Comparison of ENCODE assay signal across 8 cellular contexts in genomic region chr11:76860539-76861475, GRCh38. TPM values are rescaled to one million over a fixed set of nuclear protein-coding genes. Genes with fewer than 3 reads are reported as not detected.
A peak's percentile ranks its signal among the peaks of the same experiment; 100 is the strongest.
DNase-seq lines count a peak whose midpoint lies in the region; ATAC-seq and TF ChIP-seq lines count a peak whose summit lies in the region.

TSS of gene ACER3 (plus strand) at chr11:76860918. CDS start at chr11:76860977, 59 bp downstream.

- peaks cover 73% of the 10 kb centered on the region for H3K4me1 Mint-ChIP-seq in CD14-positive monocyte

- WGBS in right lobe of liver (ENCODE audit: insufficient coverage, low coverage, low lambda C conversion rate, missing lambda C conversion rate) = 1% methylated on average over 34 of the region's 73 CpGs

- H3K27me3 Mint-ChIP-seq in CD14-positive monocyte (ENCODE audit: low read depth in 3 of 3) = no peaks in the 10 kb centered on the region

- intact Hi-C loops in CD14-positive monocyte (cut with micrococcal nuclease) (loop anchor here (5.0 to 10.0 kb wide), 2 partner anchors 39 to 46 kb away; no protein-coding TSS in a partner anchor), right lobe of liver (cut with DNase I) (loop anchor here in 1 of 2 donors (10.0 kb wide), 1 partner anchor 54 kb away; no protein-coding TSS in a partner anchor)

- H3K27ac ChIP-seq in right lobe of liver = peak within 1 kb of the TSS; percentile 73 to 76 (median 76)

- peak within 1 kb of the TSS; percentile 90 to 97 for H3K4me3 Mint-ChIP-seq in CD14-positive monocyte

- peaks cover 3 to 9% of the 10 kb centered on the region in 2 donors for H3K36me3 Mint-ChIP-seq in CD14-positive monocyte

- H3K36me3 ChIP-seq in right lobe of liver = no peaks in the 10 kb centered on the region

- TF ChIP-seq CTCF in CD14-positive monocyte (IDR thresholded peaks at IDR 0.05) = no peak
- TF ChIP-seq CTCF in right lobe of liver (IDR thresholded peaks at IDR 0.05) = no peak

- no peaks in the 10 kb centered on the region for H3K9me3 ChIP-seq in right lobe of liver

- peaks cover 0 to 10% (median 1%) of the 10 kb centered on the region in 4 donors for H3K4me1 ChIP-seq in right lobe of liver

- TF ChIP-seq POLR2A in right lobe of liver (IDR thresholded peaks at IDR 0.05) = peak; percentile 98

- H3K27me3 ChIP-seq in right lobe of liver = no peaks in the 10 kb centered on the region

- DNase-seq in CD14-positive monocyte (ENCODE audit: low spot score) (peak; percentile 84), GM19240 (ENCODE audit: insufficient read length, low spot score) (peak; percentile 89), NCI-H526 treated with DMSO at 0.1 percent for 48 hours (lab: John Stamatoyannopoulos, UW) (peak; percentile 88), dermis blood vessel endothelial cell (peak; percentile 94), right lobe of liver (peak; percentile 94 to 97 (median 95))
- DNase-seq in activated CD4-positive, alpha-beta T cell treated with anti-CD3 and anti-CD28 coated beads, Interleukin-2, amount 50 U/mL, for 1 hour = peak; percentile 68
- peak; percentile 76 to 89 for DNase-seq in stimulated activated CD4-positive, alpha-beta T cell treated with anti-CD3 and anti-CD28 coated beads, Interleukin-4, amount 100 ng/mL, for 4 hours

- peak within 1 kb of the TSS; percentile 88 to 97 (median 96) for H3K27ac Mint-ChIP-seq in CD14-positive monocyte

- peak; percentile 95 for ATAC-seq in HG03457 (IDR thresholded peaks at IDR 0.05; ENCODE audit: unreplicated experiment)
- peak; percentile 95 to 99 (median 98) for ATAC-seq in right lobe of liver

- no peaks in the 10 kb centered on the region for H3K9me3 Mint-ChIP-seq in CD14-positive monocyte

- H3K4me3 ChIP-seq in right lobe of liver = peak within 1 kb of the TSS; percentile 59 to 70 (median 69)

RNA-seq across cellular contexts. Expression of gene ACER3, which starts in this region (rescaled TPM):
- 10 to 100 TPM; 22.9 to 45.4 TPM for polyA plus RNA-seq in CD14-positive monocyte
- total RNA-seq in dermis blood vessel endothelial cell (22.8 and 30.1 TPM in 2 replicates), right lobe of liver (10 to 100 TPM in 2 of 6 experiments, 1 to 10 TPM in 4; 5.1 to 11.6 (median 7.3) TPM)

Comparison
In these comparisons a context has a peak if more than half of its experiments do, and no peak if none do; other contexts are left out.
1. Peak in every context shown above with its lines: DNase-seq, ATAC-seq, H3K4me3 ChIP-seq and H3K27ac ChIP-seq.